In genomic region chrX:106249706-106250379, GRCh38 we compare ENCODE assay signal across 18 cellular contexts.
DNase-seq lines count a peak whose midpoint lies in the region; ATAC-seq, FAIRE-seq and TF ChIP-seq lines count a peak whose summit lies in the region.
"Had no signal": no experiment of that assay in that cellular context is flagged by ENCODE, and none has a peak within 500 bp of the region (broad histone marks: within the 10 kb centered on the region; RNA-seq: fewer than 3 reads in every experiment).

No MANE protein-coding gene starts in this region.

- DNase-seq in astrocyte of the spinal cord (ENCODE audit: low read depth, low spot score): peak; percentile 37
- peak; percentile 37 for DNase-seq in fibroblast of villous mesenchyme (ENCODE audit: low read depth)
- peak in 4 of 5 donors; percentile 32 to 57 (median 52) for DNase-seq in ovary
- DNase-seq in activated T-cell treated with anti-CD3 and anti-CD28 coated beads for 4 hours: no peak
- DNase-seq in GM12892 (ENCODE audit: insufficient read length): no peak
- DNase-seq: C1 segment of cervical spinal cord, DMS79, H7, HFFc6, KBM-7, NCI-H1105 treated with DMSO at 0.1 percent for 48 hours, NCI-H1694 treated with DMSO at 0.1 percent for 48 hours, NCI-H510A, NCI-H774, Right ventricle myocardium superior had no signal

- WGBS in ovary, 3 donors: 17 to 38% (median 31%) methylated on average over 3 of the region's 3 CpGs

- TF ChIP-seq POLR2A in ovary (IDR thresholded peaks at IDR 0.05) (no peak), GM12892 (IDR thresholded peaks at IDR 0.05; ENCODE audit: low read depth, low read length) (no peak)

- no peaks in the 10 kb centered on the region for H3K27me3 ChIP-seq in ovary

- no peak for ATAC-seq in GM18858 (IDR thresholded peaks at IDR 0.05; ENCODE audit: unreplicated experiment)
- no peak for ATAC-seq in GM19035 (IDR thresholded peaks at IDR 0.05; ENCODE audit: unreplicated experiment)
- ATAC-seq: HepG2 had no signal

- in situ Hi-C loops in astrocyte of the spinal cord (cut with HindIII; ENCODE audit: low sequenced_read_pairs): no loop called here

- no peaks in the 10 kb centered on the region for H3K4me1 ChIP-seq in ovary (ENCODE audit: insufficient read depth)

- FAIRE-seq in GM12892 (lab: Jason Lieb, UNC): no peak
- FAIRE-seq: HepG2 had no signal

- H3K9me3 ChIP-seq in ovary: no peaks in the 10 kb centered on the region

- intact Hi-C loops in ovary (cut with DNase I): loop anchor here in 1 of 4 donors (5.0 kb wide), 1 partner anchor 73 kb away; no protein-coding TSS in a partner anchor

- peak overlapping the region; percentile 56 to 59 for H3K27ac ChIP-seq in ovary

- TF ChIP-seq CTCF in astrocyte of the spinal cord (IDR thresholded peaks at IDR 0.05; ENCODE audit: low read depth, low read length) (no peak), fibroblast of villous mesenchyme (IDR thresholded peaks at IDR 0.05; ENCODE audit: insufficient read depth, low read depth, low read length) (no peak), ovary (IDR thresholded peaks at IDR 0.05) (no peak)

- TF ChIP-seq EP300 in ovary (IDR thresholded peaks at IDR 0.05): no peak

- H3K36me3 ChIP-seq in ovary: no peaks in the 10 kb centered on the region

- H3K4me3 ChIP-seq in astrocyte of the spinal cord (ENCODE audit: low read depth, low read length) (no peak overlapping the region), fibroblast of villous mesenchyme (ENCODE audit: low read depth, low read length) (no peak overlapping the region), ovary (no peak overlapping the region)

Comparison
In these comparisons a context has a peak if more than half of its experiments do, and no peak if none do; other contexts are left out.
1. DNase-seq: peak in astrocyte of the spinal cord (single experiment), fibroblast of villous mesenchyme (single experiment) and ovary (4 of 5); none in activated T-cell treated with anti-CD3 and anti-CD28 coated beads for 4 hours (single experiment) and GM12892 (single experiment).